22 cellular contexts compared by ENCODE assay signal in the genomic region with DNA sequence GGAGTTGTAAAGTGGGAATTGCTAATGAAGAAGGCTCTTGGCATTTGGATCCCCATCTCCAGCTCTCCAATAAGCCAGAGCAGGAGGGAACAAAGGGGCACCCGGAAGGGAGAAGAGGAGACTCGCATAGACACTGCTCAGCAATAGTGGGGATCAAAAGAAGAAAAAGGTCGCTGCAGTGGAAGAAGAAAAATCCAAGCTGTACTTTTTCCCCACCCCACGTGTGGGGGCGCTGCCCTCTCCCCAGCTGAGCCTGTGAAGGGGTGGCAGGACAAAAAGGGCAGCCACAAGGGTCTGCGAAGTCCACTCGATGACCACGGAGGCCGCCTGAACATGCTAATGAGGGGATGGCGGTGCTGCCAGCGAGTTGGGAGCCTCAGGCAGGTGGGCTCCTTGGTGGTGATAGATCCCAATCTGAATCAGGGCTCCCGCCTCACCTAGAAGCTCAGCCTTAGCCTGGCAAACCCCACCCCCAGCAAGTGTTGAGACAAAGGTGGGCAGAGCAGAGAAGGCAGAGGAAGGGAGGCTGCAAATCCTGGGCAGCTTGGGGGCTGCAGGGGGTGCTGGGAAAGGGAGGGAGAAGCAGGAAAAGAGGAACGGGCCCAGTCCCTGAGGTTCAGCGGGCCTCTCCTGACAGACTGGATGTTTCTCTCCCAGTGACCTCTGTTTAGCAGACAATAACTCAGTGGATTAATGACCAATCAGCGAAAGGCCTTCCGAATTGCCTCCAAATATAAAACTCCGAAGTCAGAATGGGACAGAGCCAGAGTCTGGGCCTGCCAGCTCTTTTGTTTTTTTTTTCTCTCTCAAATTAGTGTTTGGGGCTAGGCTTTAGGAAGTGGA. TPM values are rescaled to one million over a fixed set of nuclear protein-coding genes. Genes with fewer than 3 reads are reported as not detected.
A peak's percentile ranks its signal among the peaks of the same experiment; 100 is the strongest.
DNase-seq lines count a peak whose midpoint lies in the region; ATAC-seq and TF ChIP-seq lines count a peak whose summit lies in the region.
"Had no signal": no experiment of that assay in that cellular context is flagged by ENCODE, and none has a peak within 500 bp of the region (broad histone marks: within the 10 kb centered on the region; RNA-seq: fewer than 3 reads in every experiment).

No MANE protein-coding gene starts in this region.

- H3K27me3 ChIP-seq in OCI-LY3 (ENCODE audit: low read depth, low read length) (no peaks in the 10 kb centered on the region), esophagus (ENCODE audit: control insufficient read depth in 1 of 2, insufficient read depth in 2 of 2, low read length in 2 of 2) (no peaks in the 10 kb centered on the region), muscle layer of colon (ENCODE audit: control insufficient read depth in 1 of 2, insufficient read depth in 2 of 2, low read length in 2 of 2) (no peaks in the 10 kb centered on the region), upper lobe of right lung (peaks cover 26% of the 10 kb centered on the region), neuronal stem cell (ENCODE audit: control insufficient read depth in 3 of 3, insufficient read depth in 3 of 3, low read depth in 1 of 3, low read length in 3 of 3) (peaks cover 65 to 98% (median 97%) of the 10 kb centered on the region in 3 experiments)

- H3K9ac ChIP-seq in OCI-LY3 (ENCODE audit: low read length) (no peak overlapping the region), muscle layer of colon (ENCODE audit: low read length) (peak overlapping the region; percentile 59), neuronal stem cell (ENCODE audit: low read depth, low read length, poor library complexity) (no peak overlapping the region)

- H2BK120ac ChIP-seq in neuronal stem cell (ENCODE audit: low read depth, low read length), result no peak overlapping the region

- H3K27ac ChIP-seq in OCI-LY3 (ENCODE audit: low read length), result no peak overlapping the region
- peak overlapping the region; percentile 68 to 72 for H3K27ac ChIP-seq in esophagus (ENCODE audit: low read depth in 2 of 2, low read length in 1 of 2)
- peak overlapping the region; percentile 89 for H3K27ac ChIP-seq in muscle layer of colon (ENCODE audit: low read depth, low read length)
- H3K27ac ChIP-seq in upper lobe of right lung, result peak overlapping the region; percentile 51
- no peak overlapping the region for H3K27ac ChIP-seq in neuronal stem cell (replicated peaks; ENCODE audit: low read length)
- H3K27ac ChIP-seq: cardiac muscle cell, PC-9, SK-N-MC had no signal

- no peak overlapping the region for H3K18ac ChIP-seq in neuronal stem cell (ENCODE audit: low read length)

- intact Hi-C loops in upper lobe of right lung (cut with DNase I), result no loop called here

- H3K4me1 ChIP-seq in OCI-LY3 (ENCODE audit: low read length) (peaks cover 46% of the 10 kb centered on the region), esophagus (ENCODE audit: control insufficient read depth in 2 of 2, insufficient read depth in 2 of 2, low read length in 1 of 2) (peaks cover 8 to 15% of the 10 kb centered on the region in 2 donors), muscle layer of colon (ENCODE audit: insufficient read depth, low read length) (peaks cover 85% of the 10 kb centered on the region), upper lobe of right lung (peaks cover 8% of the 10 kb centered on the region), neuronal stem cell (ENCODE audit: control insufficient read depth in 2 of 2, insufficient read depth in 1 of 2, low read depth in 1 of 2, low read length in 2 of 2) (no peaks in the 10 kb centered on the region)
- H3K4me1 ChIP-seq: BE2C had no signal

- H3K4me2 ChIP-seq in OCI-LY3 (ENCODE audit: low read length) (no peak overlapping the region), neuronal stem cell (ENCODE audit: insufficient read depth, low read length, poor library complexity, severe bottlenecking) (no peak overlapping the region)
- H3K4me2 ChIP-seq: PC-9 had no signal

- no peak overlapping the region for H3K23ac ChIP-seq in neuronal stem cell (ENCODE audit: low read depth, low read length, poor library complexity)

- H2BK12ac ChIP-seq in neuronal stem cell (ENCODE audit: low read length), result no peak overlapping the region

- WGBS in esophagus, 2 donors, result 56 to 57% methylated on average over 17 of the region's 17 CpGs
- WGBS in neuronal stem cell (ENCODE audit: extremely low coverage in 2 of 2, insufficient read length in 2 of 2, insufficient replicate concordance in 1 of 2), 2 donors, result no CpG with 5 or more reads among the region's 17 CpGs

- H3K79me2 ChIP-seq in OCI-LY3 (ENCODE audit: low read length), result peaks cover 39% of the 10 kb centered on the region

- no peaks in the 10 kb centered on the region for H3K9me3 ChIP-seq in OCI-LY3 (ENCODE audit: insufficient read depth, low read length)
- no peaks in the 10 kb centered on the region for H3K9me3 ChIP-seq in esophagus (ENCODE audit: control insufficient read depth in 2 of 2, insufficient read depth in 1 of 2, low read depth in 1 of 2, low read length in 1 of 2)
- no peaks in the 10 kb centered on the region for H3K9me3 ChIP-seq in muscle layer of colon (ENCODE audit: low read length)
- no peaks in the 10 kb centered on the region for H3K9me3 ChIP-seq in upper lobe of right lung
- H3K9me3 ChIP-seq in neuronal stem cell (replicated peaks in 1 of 2; ENCODE audit: control insufficient read depth in 2 of 2, insufficient read depth in 1 of 2, low read depth in 1 of 2, low read length in 2 of 2), result no peaks in the 10 kb centered on the region
- H3K9me3 ChIP-seq: BE2C had no signal

- DNase-seq in upper lobe of right lung (peak; percentile 38), neuronal stem cell (ENCODE audit: low spot score) (no peak)
- DNase-seq in stimulated activated CD4-positive, alpha-beta T cell treated with anti-CD3 and anti-CD28 coated beads, Interleukin-2, amount 100 ng/mL, for 24 hours, result no peak
- DNase-seq: activated CD8-positive, alpha-beta T cell treated with anti-CD3 and anti-CD28 coated beads, Interleukin-2, amount 10 ng/mL, durations not matched to agents 7 days and 5 days; activated naive CD8-positive, alpha-beta T cell treated with anti-CD3 and anti-CD28 coated beads for 36 hours; BE2C; midbrain; NCI-H2171; NCI-H82; nucleus accumbens; PC-9; right cardiac atrium had no signal

- H3K79me1 ChIP-seq in neuronal stem cell (ENCODE audit: low read depth, low read length), result no peaks in the 10 kb centered on the region

- H2AFZ ChIP-seq in OCI-LY3 (ENCODE audit: low read depth, low read length) (no peak overlapping the region), neuronal stem cell (ENCODE audit: low read length) (no peak overlapping the region)
- H2AFZ ChIP-seq: PC-9 had no signal

- H3K14ac ChIP-seq in neuronal stem cell (ENCODE audit: low read length), result no peak overlapping the region

- H2BK15ac ChIP-seq in neuronal stem cell (ENCODE audit: low read length), result no peak overlapping the region

- ATAC-seq in upper lobe of right lung, result no peak
- no peak for ATAC-seq in HG03521 (IDR thresholded peaks at IDR 0.05; ENCODE audit: unreplicated experiment)
- ATAC-seq: activated CD8-positive, alpha-beta T cell treated with anti-CD3 and anti-CD28 coated beads, Interleukin-2, amount 10 ng/mL, durations not matched to agents 7 days and 5 days; right cardiac atrium had no signal

- no peak overlapping the region for H3K4ac ChIP-seq in neuronal stem cell (ENCODE audit: low read length)

- no peak overlapping the region for H2AK5ac ChIP-seq in neuronal stem cell (ENCODE audit: low read depth, low read length)

- H4K20me1 ChIP-seq in OCI-LY3 (ENCODE audit: insufficient read depth, low read length), result no peaks in the 10 kb centered on the region

- no peak overlapping the region for H2BK5ac ChIP-seq in neuronal stem cell (ENCODE audit: low read length)

- H4K8ac ChIP-seq in neuronal stem cell (ENCODE audit: low read depth, low read length), result no peak overlapping the region

- H3K4me3 ChIP-seq in OCI-LY3 (ENCODE audit: low read length) (no peak overlapping the region), esophagus (ENCODE audit: low read depth in 1 of 2, low read length in 2 of 2) (peak overlapping the region in 1 of 2 donors; percentile 46), muscle layer of colon (ENCODE audit: low read depth in 1 of 2, low read length in 2 of 2) (peak overlapping the region in 1 of 2 donors; percentile 49), upper lobe of right lung (peak overlapping the region; percentile 33), neuronal stem cell (ENCODE audit: low read length in 2 of 2) (no peak overlapping the region)
- H3K4me3 ChIP-seq: cardiac muscle cell, PC-9, SK-N-MC had no signal

- no peak overlapping the region for H4K91ac ChIP-seq in neuronal stem cell (ENCODE audit: low read depth, low read length, poor library complexity)

- peak; percentile 9; the same call in 1 of the 2 replicates for TF ChIP-seq CTCF in OCI-LY3 (IDR thresholded peaks at IDR 0.05; ENCODE audit: low read depth, low read length)
- TF ChIP-seq CTCF in upper lobe of right lung (IDR thresholded peaks at IDR 0.05), result no peak

- H3K36me3 ChIP-seq in OCI-LY3 (replicated peaks; ENCODE audit: low read depth, low read length) (peaks cover 16% of the 10 kb centered on the region), esophagus (ENCODE audit: control insufficient read depth in 2 of 2, insufficient read depth in 2 of 2, low read length in 1 of 2) (no peaks in the 10 kb centered on the region), muscle layer of colon (ENCODE audit: insufficient read depth, low read length) (no peaks in the 10 kb centered on the region), upper lobe of right lung (no peaks in the 10 kb centered on the region), neuronal stem cell (replicated peaks in 1 of 2; ENCODE audit: control insufficient read depth in 2 of 2, insufficient read depth in 2 of 2, low read length in 2 of 2) (no peaks in the 10 kb centered on the region)
- H3K36me3 ChIP-seq: BE2C, cardiac muscle cell had no signal

RNA-seq across cellular contexts. Expression of a gene that starts 14.9 kb away (rescaled TPM):
- polyA plus RNA-seq in esophagus, result 10 to 100 TPM; 11.3 to 18.9 TPM
- 11.0 TPM for total RNA-seq in upper lobe of right lung
- not detected for polyA plus RNA-seq in neuronal stem cell (2013, experiment 1 of 2)
- polyA plus RNA-seq in neuronal stem cell (2013, experiment 2 of 2), result not detected

RNA-seq across cellular contexts. Expression of a gene that starts 18.3 kb away (rescaled TPM):
- polyA plus RNA-seq in esophagus, result 1 to 10 TPM; 1.8 to 4.2 TPM
- 4.9 TPM for total RNA-seq in upper lobe of right lung
- polyA plus RNA-seq in neuronal stem cell (2013, experiment 1 of 2), result not detected
- polyA plus RNA-seq in neuronal stem cell (2013, experiment 2 of 2), result not detected

RNA-seq across cellular contexts. Expression of a gene that starts 29.0 kb away (rescaled TPM):
- 1 to 10 TPM in 1 of 2 donors, under 1 TPM in 1; 0.29 to 1.0 TPM for polyA plus RNA-seq in esophagus
- not detected for total RNA-seq in upper lobe of right lung
- not detected for polyA plus RNA-seq in neuronal stem cell (2013, experiment 1 of 2)
- not detected for polyA plus RNA-seq in neuronal stem cell (2013, experiment 2 of 2)
- total RNA-seq: activated CD8-positive, alpha-beta T cell treated with anti-CD3 and anti-CD28 coated beads, Interleukin-2, amount 10 ng/mL, durations not matched to agents 7 days and 5 days; activated naive CD8-positive, alpha-beta T cell treated with anti-CD3 and anti-CD28 coated beads for 36 hours; dermis microvascular lymphatic vessel endothelial cell; G401; HT1080; LHCN-M2; PC-9; right cardiac atrium had no signal
- polyA plus RNA-seq: right cardiac atrium had no signal

RNA-seq across cellular contexts. Expression of a gene that starts 30.2 kb away (rescaled TPM):
- 10 to 100 TPM in 1 of 2 donors, 1 to 10 TPM in 1; 6.3 to 12.7 TPM for polyA plus RNA-seq in esophagus
- 13.3 TPM for total RNA-seq in upper lobe of right lung
- not detected for polyA plus RNA-seq in neuronal stem cell (2013, experiment 1 of 2)
- not detected for polyA plus RNA-seq in neuronal stem cell (2013, experiment 2 of 2)

RNA-seq across cellular contexts. Expression of a gene that starts 33.7 kb away (rescaled TPM):
- under 1 TPM; 0.09 to 0.10 TPM for polyA plus RNA-seq in esophagus
- 4.4 TPM for total RNA-seq in upper lobe of right lung
- not detected for polyA plus RNA-seq in neuronal stem cell (2013, experiment 1 of 2)
- not detected for polyA plus RNA-seq in neuronal stem cell (2013, experiment 2 of 2)
- total RNA-seq: activated CD8-positive, alpha-beta T cell treated with anti-CD3 and anti-CD28 coated beads, Interleukin-2, amount 10 ng/mL, durations not matched to agents 7 days and 5 days; activated naive CD8-positive, alpha-beta T cell treated with anti-CD3 and anti-CD28 coated beads for 36 hours; G401 had no signal

Comparison
In these comparisons a context has a peak if more than half of its experiments do, and no peak if none do; other contexts are left out.
1. H3K27ac ChIP-seq: peak in esophagus (2 of 2), muscle layer of colon (single experiment) and upper lobe of right lung (single experiment); none in OCI-LY3 (single experiment) and neuronal stem cell (single experiment).